ENCODE assay signal across 12 cellular contexts in the genomic region with DNA sequence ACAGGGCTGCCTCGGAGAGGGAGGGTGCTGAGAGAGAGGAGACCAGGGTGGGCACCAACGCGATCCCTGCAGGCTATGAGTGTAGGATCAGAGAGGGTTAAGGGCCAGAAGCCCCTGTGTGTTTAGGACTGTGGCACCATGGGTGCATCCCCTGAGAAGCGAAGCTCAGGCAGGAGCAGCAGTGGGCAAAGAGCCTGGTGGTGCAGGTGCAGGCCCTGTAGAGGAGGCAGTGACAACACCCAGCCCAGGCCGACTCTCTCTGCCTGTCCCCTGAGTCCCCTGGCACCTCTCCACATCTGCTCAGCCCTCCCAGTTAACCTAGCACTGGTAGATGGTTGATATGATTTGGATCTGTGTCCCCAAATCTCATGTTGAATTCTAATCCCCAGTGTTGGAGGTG.
DNase-seq lines count a peak whose midpoint lies in the region; ATAC-seq and TF ChIP-seq lines count a peak whose summit lies in the region.
"Had no signal": no experiment of that assay in that cellular context is flagged by ENCODE, and none has a peak within 500 bp of the region (broad histone marks: within the 10 kb centered on the region; RNA-seq: fewer than 3 reads in every experiment).

No MANE protein-coding gene starts in this region.

- H3K4me1 Mint-ChIP-seq in activated naive CD8-positive, alpha-beta T cell treated with anti-CD3 and anti-CD28 coated beads, Interleukin-2, amount 50 U/mL, for 24 hours, result no peaks in the 10 kb centered on the region
- no peaks in the 10 kb centered on the region for H3K4me1 Mint-ChIP-seq in activated naive CD8-positive, alpha-beta T cell treated with anti-CD3 and anti-CD28 coated beads for 36 hours
- H3K4me1 Mint-ChIP-seq: CD4-positive, CD25-positive, alpha-beta regulatory T cell had no signal

- peak overlapping the region in 9 of 11 experiments; percentile 7 to 66 (median 35); a peak in 16 of 22 replicates for H3K4me2 ChIP-seq in BLaER1 treated with 17β-estradiol and CSF1 and Interleukin-3, amounts not matched to agents 10 nM and 100 nM
- H3K4me2 ChIP-seq in IMR-90 (ENCODE audit: low read depth, low read length), result no peak overlapping the region
- H3K4me2 ChIP-seq in neuronal stem cell (ENCODE audit: insufficient read depth, low read length, poor library complexity, severe bottlenecking), result no peak overlapping the region

- no peak for DNase-seq in activated naive CD8-positive, alpha-beta T cell treated with anti-CD3 and anti-CD28 coated beads, Interleukin-2, amount 50 U/mL, for 24 hours
- DNase-seq in activated naive CD8-positive, alpha-beta T cell treated with anti-CD3 and anti-CD28 coated beads for 36 hours, result no peak
- DNase-seq in IMR-90 (no peak), neuronal stem cell (ENCODE audit: low spot score) (no peak), GM19240 (ENCODE audit: insufficient read length, low spot score) (no peak)
- DNase-seq: BE2C; CD4-positive, CD25-positive, alpha-beta regulatory T cell; DMS53; HCEC 1CT; HFFc6 had no signal

- H3K18ac ChIP-seq in IMR-90 (ENCODE audit: low read depth, low read length) (no peak overlapping the region), neuronal stem cell (ENCODE audit: low read length) (no peak overlapping the region)

- H3K4ac ChIP-seq in IMR-90 (ENCODE audit: low read depth, low read length) (no peak overlapping the region), neuronal stem cell (ENCODE audit: low read length) (no peak overlapping the region)

- H2AK5ac ChIP-seq in IMR-90 (ENCODE audit: low read depth, low read length) (no peak overlapping the region), neuronal stem cell (ENCODE audit: low read depth, low read length) (no peak overlapping the region)

- no peak overlapping the region for H3K56ac ChIP-seq in IMR-90 (ENCODE audit: extremely low read depth, insufficient read depth, low read length)

- peaks cover 11% of the 10 kb centered on the region for H3K27me3 Mint-ChIP-seq in activated naive CD8-positive, alpha-beta T cell treated with anti-CD3 and anti-CD28 coated beads, Interleukin-2, amount 50 U/mL, for 24 hours
- peaks cover 14% of the 10 kb centered on the region for H3K27me3 Mint-ChIP-seq in activated naive CD8-positive, alpha-beta T cell treated with anti-CD3 and anti-CD28 coated beads for 36 hours

- no peak for TF ChIP-seq POLR2A in IMR-90 (IDR thresholded peaks at IDR 0.05; ENCODE audit: low read depth, low read length)
- no peak for TF ChIP-seq POLR2A in gastroesophageal sphincter (IDR thresholded peaks at IDR 0.05)

- peaks cover 0 to 21% (median 0%) of the 10 kb centered on the region in 11 experiments; a peak in 4 of 22 replicates for H3K27me3 ChIP-seq in BLaER1 treated with 17β-estradiol and CSF1 and Interleukin-3, amounts not matched to agents 10 nM and 100 nM
- H3K27me3 ChIP-seq in IMR-90 (ENCODE audit: control insufficient read depth, insufficient read depth, low read length) (no peaks in the 10 kb centered on the region), neuronal stem cell (ENCODE audit: control insufficient read depth in 3 of 3, insufficient read depth in 3 of 3, low read depth in 1 of 3, low read length in 3 of 3) (no peaks in the 10 kb centered on the region), gastroesophageal sphincter (no peaks in the 10 kb centered on the region)
- H3K27me3 ChIP-seq: BE2C had no signal

- no peak overlapping the region for H2BK12ac ChIP-seq in neuronal stem cell (ENCODE audit: low read length)

- no peaks in the 10 kb centered on the region for H3K79me1 ChIP-seq in IMR-90 (ENCODE audit: low read depth in 1 of 2, low read length in 2 of 2)
- H3K79me1 ChIP-seq in neuronal stem cell (ENCODE audit: low read depth, low read length), result no peaks in the 10 kb centered on the region

- H3K4me3 ChIP-seq in BLaER1 treated with 17β-estradiol and CSF1 and Interleukin-3, amounts not matched to agents 10 nM and 100 nM, result no peak overlapping the region
- H3K4me3 ChIP-seq in IMR-90 (ENCODE audit: insufficient read depth, low read depth, low read length) (no peak overlapping the region), neuronal stem cell (ENCODE audit: low read length in 2 of 2) (peak overlapping the region in 1 of 2 donors; percentile 37), gastroesophageal sphincter (no peak overlapping the region)

- H2AFZ ChIP-seq in IMR-90 (replicated peaks; ENCODE audit: low read length, poor library complexity), result peak overlapping the region; percentile 37
- peak overlapping the region; percentile 13 for H2AFZ ChIP-seq in neuronal stem cell (ENCODE audit: low read length)

- H3K4me3 Mint-ChIP-seq in activated naive CD8-positive, alpha-beta T cell treated with anti-CD3 and anti-CD28 coated beads, Interleukin-2, amount 50 U/mL, for 24 hours, result no peak overlapping the region
- H3K4me3 Mint-ChIP-seq in activated naive CD8-positive, alpha-beta T cell treated with anti-CD3 and anti-CD28 coated beads for 36 hours, result no peak overlapping the region
- H3K4me3 Mint-ChIP-seq: CD4-positive, CD25-positive, alpha-beta regulatory T cell; HFFc6 had no signal

- no peak overlapping the region for H3K27ac Mint-ChIP-seq in activated naive CD8-positive, alpha-beta T cell treated with anti-CD3 and anti-CD28 coated beads, Interleukin-2, amount 50 U/mL, for 24 hours
- no peak overlapping the region for H3K27ac Mint-ChIP-seq in activated naive CD8-positive, alpha-beta T cell treated with anti-CD3 and anti-CD28 coated beads for 36 hours
- H3K27ac Mint-ChIP-seq: HFFc6 had no signal

- CTCF ChIA-PET in IMR-90 (lab: Yijun Ruan, JAX), result no interaction called here

- H3K4me1 ChIP-seq in BLaER1 treated with 17β-estradiol and CSF1 and Interleukin-3, amounts not matched to agents 10 nM and 100 nM, result peaks cover 0 to 37% (median 28%) of the 10 kb centered on the region in 10 experiments; a peak in 15 of 20 replicates
- H3K4me1 ChIP-seq in IMR-90 (ENCODE audit: control insufficient read depth, insufficient read depth, low read length) (peaks cover 1% of the 10 kb centered on the region; the same call in 1 of the 2 replicates), neuronal stem cell (ENCODE audit: control insufficient read depth in 2 of 2, insufficient read depth in 1 of 2, low read depth in 1 of 2, low read length in 2 of 2) (peaks cover 0 to 4% of the 10 kb centered on the region in 2 donors), gastroesophageal sphincter (no peaks in the 10 kb centered on the region)
- H3K4me1 ChIP-seq: BE2C had no signal

- H3K9me3 Mint-ChIP-seq in activated naive CD8-positive, alpha-beta T cell treated with anti-CD3 and anti-CD28 coated beads, Interleukin-2, amount 50 U/mL, for 24 hours, result no peaks in the 10 kb centered on the region
- no peaks in the 10 kb centered on the region for H3K9me3 Mint-ChIP-seq in activated naive CD8-positive, alpha-beta T cell treated with anti-CD3 and anti-CD28 coated beads for 36 hours
- H3K9me3 Mint-ChIP-seq: HFFc6 had no signal

- H2BK5ac ChIP-seq in IMR-90 (ENCODE audit: low read depth, low read length, poor library complexity, severe bottlenecking) (no peak overlapping the region), neuronal stem cell (ENCODE audit: low read length) (peak overlapping the region; percentile 46)

- in situ Hi-C loops in IMR-90 (cut with MboI; ENCODE audit: low sequenced_read_pairs), result no loop called here

- H2BK15ac ChIP-seq in IMR-90 (ENCODE audit: low read depth, low read length) (no peak overlapping the region), neuronal stem cell (ENCODE audit: low read length) (peak overlapping the region; percentile 41)

- peaks cover 0 to under 1% (median 0%) of the 10 kb centered on the region in 11 experiments; a peak in 2 of 22 replicates for H3K9me3 ChIP-seq in BLaER1 treated with 17β-estradiol and CSF1 and Interleukin-3, amounts not matched to agents 10 nM and 100 nM (replicated peaks in 1 of 11)
- H3K9me3 ChIP-seq in IMR-90 (ENCODE audit: control insufficient read depth, insufficient read depth, low read length) (no peaks in the 10 kb centered on the region), neuronal stem cell (replicated peaks in 1 of 2; ENCODE audit: control insufficient read depth in 2 of 2, insufficient read depth in 1 of 2, low read depth in 1 of 2, low read length in 2 of 2) (no peaks in the 10 kb centered on the region), gastroesophageal sphincter (no peaks in the 10 kb centered on the region)
- H3K9me3 ChIP-seq: BE2C had no signal

- WGBS in IMR-90 (ENCODE audit: extremely low coverage in 2 of 2, insufficient read length in 1 of 2), 2 experiments, result 83% methylated on average over 1 of the region's 5 CpGs; no CpG with 5 or more reads in 1 of the 2 experiments
- WGBS in neuronal stem cell (ENCODE audit: extremely low coverage in 2 of 2, insufficient read length in 2 of 2, insufficient replicate concordance in 1 of 2), 2 donors, result no CpG with 5 or more reads among the region's 5 CpGs
- 77 to 100% methylated on average over 1 to 3 of the region's 5 CpGs for whole genome bisulfite sequencing in gastroesophageal sphincter (ENCODE audit: low coverage in 1 of 2), 2 donors

- H3K9me1 ChIP-seq in IMR-90 (ENCODE audit: insufficient read depth, low read length), result no peaks in the 10 kb centered on the region

- no peak for TF ChIP-seq RAD21 in IMR-90 (IDR thresholded peaks at IDR 0.05; ENCODE audit: low read length)

- H3K23ac ChIP-seq in IMR-90 (ENCODE audit: low read depth, low read length) (no peak overlapping the region), neuronal stem cell (ENCODE audit: low read depth, low read length, poor library complexity) (peak overlapping the region; percentile 57)

- no peak overlapping the region for H4K5ac ChIP-seq in IMR-90 (ENCODE audit: low read depth, low read length)

- H3K9ac ChIP-seq in BLaER1 treated with 17β-estradiol and CSF1 and Interleukin-3, amounts not matched to agents 10 nM and 100 nM, result no peak overlapping the region
- H3K9ac ChIP-seq in IMR-90 (ENCODE audit: low read depth, low read length) (no peak overlapping the region), neuronal stem cell (ENCODE audit: low read depth, low read length, poor library complexity) (peak overlapping the region; percentile 60)

- no peaks in the 10 kb centered on the region for H4K20me1 ChIP-seq in BLaER1 treated with 17β-estradiol and CSF1 and Interleukin-3, amounts not matched to agents 10 nM and 100 nM
- no peaks in the 10 kb centered on the region for H4K20me1 ChIP-seq in IMR-90 (ENCODE audit: insufficient read depth, low read length)

- no peak for TF ChIP-seq EP300 in gastroesophageal sphincter (IDR thresholded peaks at IDR 0.05)

- no peak overlapping the region for H4K8ac ChIP-seq in IMR-90 (ENCODE audit: low read depth in 2 of 2, low read length in 2 of 2)
- H4K8ac ChIP-seq in neuronal stem cell (ENCODE audit: low read depth, low read length), result no peak overlapping the region

- TF ChIP-seq CTCF in IMR-90 (conservative IDR thresholded peaks at IDR 0.05; ENCODE audit: low read depth, low read length) (no peak), gastroesophageal sphincter (IDR thresholded peaks at IDR 0.05) (no peak)

- H3K14ac ChIP-seq in IMR-90 (replicated peaks; ENCODE audit: low read depth, low read length), result no peak overlapping the region
- peak overlapping the region; percentile 33 for H3K14ac ChIP-seq in neuronal stem cell (ENCODE audit: low read length)

- ATAC-seq in activated naive CD8-positive, alpha-beta T cell treated with anti-CD3 and anti-CD28 coated beads, Interleukin-2, amount 50 U/mL, for 24 hours, result peak; percentile 25
- ATAC-seq in IMR-90 (ENCODE audit: low read depth) (no peak), gastroesophageal sphincter (no peak)

- no peak overlapping the region for H2BK20ac ChIP-seq in IMR-90 (ENCODE audit: low read depth, low read length)

- intact Hi-C loops in IMR-90 (cut with micrococcal nuclease), result no loop called here

- POLR2A ChIA-PET in IMR-90 (lab: Charles Lee; ENCODE audit: unreplicated experiment), result no interaction called here

- H3K36me3 ChIP-seq in BLaER1 treated with 17β-estradiol and CSF1 and Interleukin-3, amounts not matched to agents 10 nM and 100 nM, result no peaks in the 10 kb centered on the region
- no peaks in the 10 kb centered on the region for H3K36me3 ChIP-seq in IMR-90 (ENCODE audit: control insufficient read depth, insufficient read depth, low read length)
- no peaks in the 10 kb centered on the region for H3K36me3 ChIP-seq in neuronal stem cell (replicated peaks in 1 of 2; ENCODE audit: control insufficient read depth in 2 of 2, insufficient read depth in 2 of 2, low read length in 2 of 2)
- H3K36me3 ChIP-seq in gastroesophageal sphincter, result no peaks in the 10 kb centered on the region
- H3K36me3 ChIP-seq: BE2C had no signal

- no peak overlapping the region for H4K91ac ChIP-seq in IMR-90 (ENCODE audit: insufficient read depth, low read depth, low read length)
- H4K91ac ChIP-seq in neuronal stem cell (ENCODE audit: low read depth, low read length, poor library complexity), result peak overlapping the region; percentile 22

- no peak overlapping the region for H2BK120ac ChIP-seq in IMR-90 (ENCODE audit: low read depth, low read length)
- H2BK120ac ChIP-seq in neuronal stem cell (ENCODE audit: low read depth, low read length), result peak overlapping the region; percentile 53

- no TSS peak for BruUV-seq in IMR-90 (replicated peaks; lab: Mats Ljungman, UMichigan)

- dilution Hi-C loops in IMR-90 (cut with HindIII; ENCODE audit: low sequenced_read_pairs, unreplicated experiment), result no loop called here

- no peaks in the 10 kb centered on the region for H3K36me3 Mint-ChIP-seq in activated naive CD8-positive, alpha-beta T cell treated with anti-CD3 and anti-CD28 coated beads, Interleukin-2, amount 50 U/mL, for 24 hours (ENCODE audit: low read depth)
- no peaks in the 10 kb centered on the region for H3K36me3 Mint-ChIP-seq in activated naive CD8-positive, alpha-beta T cell treated with anti-CD3 and anti-CD28 coated beads for 36 hours
- H3K36me3 Mint-ChIP-seq: CD4-positive, CD25-positive, alpha-beta regulatory T cell had no signal

- H2AK9ac ChIP-seq in IMR-90 (replicated peaks; ENCODE audit: low read depth, low read length, poor library complexity), result no peak overlapping the region

- H3K27ac ChIP-seq in BLaER1 treated with 17β-estradiol and CSF1 and Interleukin-3, amounts not matched to agents 10 nM and 100 nM, result no peak overlapping the region
- no peak overlapping the region for H3K27ac ChIP-seq in IMR-90 (ENCODE audit: insufficient read depth, low read length)
- H3K27ac ChIP-seq in neuronal stem cell (replicated peaks; ENCODE audit: low read length), result no peak overlapping the region
- no peak overlapping the region for H3K27ac ChIP-seq in gastroesophageal sphincter

Comparison
In these comparisons a context has a peak if more than half of its experiments do, and no peak if none do; other contexts are left out.
1. H3K4me2 ChIP-seq: peak in BLaER1 treated with 17β-estradiol and CSF1 and Interleukin-3, amounts not matched to agents 10 nM and 100 nM (9 of 11); none in IMR-90 (single experiment) and neuronal stem cell (single experiment).